In the genomic region with DNA sequence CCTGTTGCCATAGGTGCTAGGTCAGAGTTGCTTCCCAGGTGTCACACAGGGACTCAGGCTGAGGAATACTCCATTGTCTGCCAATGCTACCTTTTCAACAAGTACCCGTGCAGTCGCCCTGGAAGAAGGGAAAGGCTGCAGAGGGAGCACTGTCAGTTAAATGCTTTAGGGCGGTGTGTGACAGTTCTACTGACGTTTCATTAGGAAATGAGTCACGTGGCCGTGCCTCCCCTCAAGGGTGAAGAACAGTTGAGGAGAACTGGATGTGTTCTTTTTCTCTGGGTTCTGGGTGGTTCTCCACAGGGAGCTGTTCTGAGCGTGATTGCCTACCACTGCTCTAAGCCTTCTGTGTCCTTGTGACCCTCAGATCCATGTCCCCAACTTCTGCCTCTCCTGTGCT, we compare ENCODE assay signal across 24 cellular contexts.
"Had no signal": no experiment of that assay in that cellular context is flagged by ENCODE, and none has a peak within 500 bp of the region (broad histone marks: within the 10 kb centered on the region; RNA-seq: fewer than 3 reads in every experiment).

No MANE protein-coding gene starts in this region.

- H3K4me1 Mint-ChIP-seq: endodermal cell, mesothelial cell of epicardium, naive B cell had no signal

- H3K36me3 Mint-ChIP-seq: mesothelial cell of epicardium, naive B cell had no signal

- H3K27ac Mint-ChIP-seq: dendritic cell treated with granulocyte-macrophage colony-stimulating factor and Interleukin-4, amounts not matched to agents 40 ng/mL and 50 ng/mL, for 4 days; effector memory CD8-positive, alpha-beta T cell; endodermal cell; mesothelial cell of epicardium; naive B cell had no signal

- H3K4me3 ChIP-seq: colonic mucosa, esophagus squamous epithelium, gastrocnemius medialis, heart left ventricle, left lung, lower lobe of right lung, mucosa of descending colon had no signal

- H3K9me3 ChIP-seq: colonic mucosa, esophagus squamous epithelium, gastrocnemius medialis, heart left ventricle, left lung, lower lobe of right lung, mucosa of descending colon had no signal

- ATAC-seq: effector memory CD8-positive, alpha-beta T cell; esophagus mucosa; gastrocnemius medialis; heart left ventricle; left cardiac atrium; left lung; left ventricle myocardium superior; lower lobe of right lung; mucosa of descending colon had no signal

- H3K27ac ChIP-seq: colonic mucosa, epithelial cell of prostate, esophagus squamous epithelium, gastrocnemius medialis, heart left ventricle, left lung, lower lobe of right lung had no signal

- H3K27me3 ChIP-seq: colonic mucosa, gastrocnemius medialis had no signal

- H3K4me3 Mint-ChIP-seq: dendritic cell treated with granulocyte-macrophage colony-stimulating factor and Interleukin-4, amounts not matched to agents 40 ng/mL and 50 ng/mL, for 4 days; effector memory CD8-positive, alpha-beta T cell; endodermal cell; mesothelial cell of epicardium; naive B cell had no signal

- H3K36me3 ChIP-seq: colonic mucosa, esophagus squamous epithelium, gastrocnemius medialis, heart left ventricle, left lung, lower lobe of right lung had no signal

- DNase-seq: colonic mucosa; cortex of kidney; effector CD8-positive, alpha-beta T cell; effector memory CD8-positive, alpha-beta T cell; endodermal cell; erythroblast; esophagus squamous epithelium; foreskin fibroblast; foreskin melanocyte; gastrocnemius medialis; glutamatergic neuron; heart left ventricle; hippocampal formation; left cardiac atrium; left lung; left ventricle myocardium superior; lower lobe of right lung; mesenchymal stem cell; mucosa of descending colon; naive B cell had no signal

- H3K9me3 Mint-ChIP-seq: dendritic cell treated with granulocyte-macrophage colony-stimulating factor and Interleukin-4, amounts not matched to agents 40 ng/mL and 50 ng/mL, for 4 days; endodermal cell; mesothelial cell of epicardium had no signal
